7 cellular contexts compared by ENCODE assay signal in genomic region chr6:112822769-112823168, GRCh38.
"Had no signal": no experiment of that assay in that cellular context is flagged by ENCODE, and none has a peak within 500 bp of the region (broad histone marks: within the 10 kb centered on the region; RNA-seq: fewer than 3 reads in every experiment).

No MANE protein-coding gene starts in this region.

- DNase-seq: GDM1, GF-D8 had no signal

- FAIRE-seq: G401.6, GM12891, GM12892, GM18507, GM19239 had no signal
